Comparison of ENCODE assay signal across 1 cellular context in the genomic region with DNA sequence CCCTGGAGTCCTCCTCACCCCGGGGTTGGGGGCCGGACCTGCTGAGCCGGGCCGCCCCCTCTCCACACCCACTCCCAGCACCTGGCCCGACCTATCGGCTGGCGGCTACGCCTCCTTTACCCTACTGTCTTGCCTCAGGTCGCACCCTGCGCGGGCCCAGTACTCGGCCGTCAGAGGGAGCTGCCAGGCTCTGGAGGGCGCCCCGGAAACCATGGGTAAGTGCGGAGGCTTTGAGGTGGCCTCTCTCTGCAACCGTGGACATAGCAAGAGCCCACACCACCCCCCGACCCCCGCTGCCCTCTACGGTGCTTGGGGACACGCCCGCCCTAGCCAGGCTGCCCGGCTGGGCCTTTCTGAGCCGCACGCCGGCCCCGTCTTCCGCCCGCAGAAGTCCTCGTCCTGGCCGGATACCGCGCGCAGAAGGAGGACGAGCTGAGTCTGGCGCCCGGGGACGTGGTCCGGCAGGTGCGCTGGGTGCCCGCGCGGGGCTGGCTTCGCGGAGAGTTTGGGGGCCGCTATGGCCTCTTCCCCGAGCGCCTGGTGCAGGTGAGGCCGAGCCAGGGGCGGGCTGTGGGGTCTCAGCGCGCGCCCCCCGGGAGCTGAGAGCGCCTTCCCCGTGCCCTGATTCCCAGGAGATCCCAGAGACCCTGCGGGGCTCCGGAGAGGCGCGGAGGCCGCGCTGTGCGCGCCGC.
A peak's percentile ranks its signal among the peaks of the same experiment; 100 is the strongest.
TF ChIP-seq lines count a peak whose summit lies in the region.

Gene SH3D21 (plus strand): TSS at position 159 of the 692 bp plus-strand sequence. CDS start 53 bp downstream, at position 212.

TF ChIP-seq in HepG2, 621 proteins besides CTCF, POLR2A, EP300 and RAD21 (continued from another document and continues in another):
- TF ChIP-seq RFX3 (CRISPR knock-in tag; IDR thresholded peaks at IDR 0.05), result no peak
- TF ChIP-seq PHF21A (CRISPR knock-in tag; IDR thresholded peaks at IDR 0.05), result 0 out of 2 replicates have a peak, but pooled peaks have one; percentile 48
- TF ChIP-seq NKX3-1 (CRISPR knock-in tag; IDR thresholded peaks at IDR 0.05), result peak; percentile 47; the same call in 1 of the 2 replicates
- TF ChIP-seq CCDC6 (CRISPR knock-in tag; IDR thresholded peaks at IDR 0.05), result no peak
- TF ChIP-seq SNAPC2 (CRISPR knock-in tag; IDR thresholded peaks at IDR 0.05), result no peak
- peak; percentile 44 for TF ChIP-seq POLR2AphosphoS5 (IDR thresholded peaks at IDR 0.05; ENCODE audit: low read depth, low read length)
- TF ChIP-seq, protein P1, sequence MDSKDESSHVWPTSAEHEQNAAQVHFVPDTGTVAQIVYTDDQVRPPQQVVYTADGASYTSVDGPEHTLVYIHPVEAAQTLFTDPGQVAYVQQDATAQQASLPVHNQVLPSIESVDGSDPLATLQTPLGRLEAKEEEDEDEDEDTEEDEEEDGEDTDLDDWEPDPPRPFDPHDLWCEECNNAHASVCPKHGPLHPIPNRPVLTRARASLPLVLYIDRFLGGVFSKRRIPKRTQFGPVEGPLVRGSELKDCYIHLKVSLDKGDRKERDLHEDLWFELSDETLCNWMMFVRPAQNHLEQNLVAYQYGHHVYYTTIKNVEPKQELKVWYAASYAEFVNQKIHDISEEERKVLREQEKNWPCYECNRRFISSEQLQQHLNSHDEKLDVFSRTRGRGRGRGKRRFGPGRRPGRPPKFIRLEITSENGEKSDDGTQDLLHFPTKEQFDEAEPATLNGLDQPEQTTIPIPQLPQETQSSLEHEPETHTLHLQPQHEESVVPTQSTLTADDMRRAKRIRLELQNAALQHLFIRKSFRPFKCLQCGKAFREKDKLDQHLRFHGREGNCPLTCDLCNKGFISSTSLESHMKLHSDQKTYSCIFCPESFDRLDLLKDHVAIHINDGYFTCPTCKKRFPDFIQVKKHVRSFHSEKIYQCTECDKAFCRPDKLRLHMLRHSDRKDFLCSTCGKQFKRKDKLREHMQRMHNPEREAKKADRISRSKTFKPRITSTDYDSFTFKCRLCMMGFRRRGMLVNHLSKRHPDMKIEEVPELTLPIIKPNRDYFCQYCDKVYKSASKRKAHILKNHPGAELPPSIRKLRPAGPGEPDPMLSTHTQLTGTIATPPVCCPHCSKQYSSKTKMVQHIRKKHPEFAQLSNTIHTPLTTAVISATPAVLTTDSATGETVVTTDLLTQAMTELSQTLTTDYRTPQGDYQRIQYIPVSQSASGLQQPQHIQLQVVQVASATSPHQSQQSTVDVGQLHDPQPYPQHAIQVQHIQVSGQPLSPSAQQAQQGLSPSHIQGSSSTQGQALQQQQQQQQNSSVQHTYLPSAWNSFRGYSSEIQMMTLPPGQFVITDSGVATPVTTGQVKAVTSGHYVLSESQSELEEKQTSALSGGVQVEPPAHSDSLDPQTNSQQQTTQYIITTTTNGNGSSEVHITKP (CRISPR knock-in tag; IDR thresholded peaks at IDR 0.05; ENCODE audit: low read depth), result no peak
- peak; percentile 52; the same call in 1 of the 2 replicates for TF ChIP-seq MXD3 (CRISPR knock-in tag; IDR thresholded peaks at IDR 0.05)
- no peak for TF ChIP-seq ARID3A (IDR thresholded peaks at IDR 0.05; ENCODE audit: low read depth, low read length)
- TF ChIP-seq NPAS2 (CRISPR knock-in tag; IDR thresholded peaks at IDR 0.05; ENCODE audit: borderline replicate concordance), result no peak
- TF ChIP-seq ZBTB34 (CRISPR knock-in tag; IDR thresholded peaks at IDR 0.05), result no peak
- no peak; the same call in 1 of the 2 replicates for TF ChIP-seq TFDP2 (CRISPR knock-in tag; IDR thresholded peaks at IDR 0.05)
- TF ChIP-seq ZNF3 (CRISPR knock-in tag; IDR thresholded peaks at IDR 0.05), result no peak
- no peak for TF ChIP-seq NFIC (IDR thresholded peaks at IDR 0.05; ENCODE audit: low read length)
- TF ChIP-seq FUBP1 (CRISPR knock-in tag; IDR thresholded peaks at IDR 0.05; ENCODE audit: borderline replicate concordance), result no peak
- TF ChIP-seq RARG (CRISPR knock-in tag; IDR thresholded peaks at IDR 0.05; ENCODE audit: low read depth), result no peak
- TF ChIP-seq KLF6 (CRISPR knock-in tag; IDR thresholded peaks at IDR 0.05), result no peak; the same call in 1 of the 2 replicates
- TF ChIP-seq ZBTB40 (IDR thresholded peaks at IDR 0.05), result no peak
- TF ChIP-seq ZBTB40 (CRISPR knock-in tag; IDR thresholded peaks at IDR 0.05), result peak; percentile 13; the same call in 1 of the 2 replicates
- no peak for TF ChIP-seq NR1H2 (CRISPR knock-in tag; IDR thresholded peaks at IDR 0.05; ENCODE audit: borderline replicate concordance, low read depth)
- no peak for TF ChIP-seq CREB3 (CRISPR knock-in tag; IDR thresholded peaks at IDR 0.05)
- no peak for TF ChIP-seq ZNF616 (CRISPR knock-in tag; IDR thresholded peaks at IDR 0.05; ENCODE audit: low read depth)
- no peak; the same call in 1 of the 2 replicates for TF ChIP-seq ZNF749 (CRISPR knock-in tag; IDR thresholded peaks at IDR 0.05; ENCODE audit: borderline replicate concordance)
- no peak for TF ChIP-seq ZNF138 (CRISPR knock-in tag; IDR thresholded peaks at IDR 0.05; ENCODE audit: low read depth)
- no peak for TF ChIP-seq REL (CRISPR knock-in tag; conservative IDR thresholded peaks at IDR 0.05)
- no peak; the same call in 1 of the 2 replicates for TF ChIP-seq ELF4 (CRISPR knock-in tag; IDR thresholded peaks at IDR 0.05; ENCODE audit: borderline replicate concordance)
- no peak for TF ChIP-seq SIN3A (IDR thresholded peaks at IDR 0.05; ENCODE audit: borderline replicate concordance, low read depth, low read length)
- TF ChIP-seq MIXL1 (CRISPR knock-in tag; IDR thresholded peaks at IDR 0.05), result no peak
- TF ChIP-seq FOSL1 (CRISPR knock-in tag; IDR thresholded peaks at IDR 0.05; ENCODE audit: borderline replicate concordance), result no peak
- TF ChIP-seq THAP8 (CRISPR knock-in tag; IDR thresholded peaks at IDR 0.05; ENCODE audit: borderline replicate concordance), result 0 out of 2 replicates have a peak, but pooled peaks have one; percentile 66
- no peak for TF ChIP-seq PTBP1 (IDR thresholded peaks at IDR 0.05; ENCODE audit: low read depth, low read length, poor library complexity, severe bottlenecking)
- TF ChIP-seq KLF11 (CRISPR knock-in tag; IDR thresholded peaks at IDR 0.05), result no peak
- peak; percentile 44 for TF ChIP-seq TAF1 (CRISPR knock-in tag; IDR thresholded peaks at IDR 0.05)
